Comparison of ENCODE assay signal across 9 cellular contexts in the genomic region with DNA sequence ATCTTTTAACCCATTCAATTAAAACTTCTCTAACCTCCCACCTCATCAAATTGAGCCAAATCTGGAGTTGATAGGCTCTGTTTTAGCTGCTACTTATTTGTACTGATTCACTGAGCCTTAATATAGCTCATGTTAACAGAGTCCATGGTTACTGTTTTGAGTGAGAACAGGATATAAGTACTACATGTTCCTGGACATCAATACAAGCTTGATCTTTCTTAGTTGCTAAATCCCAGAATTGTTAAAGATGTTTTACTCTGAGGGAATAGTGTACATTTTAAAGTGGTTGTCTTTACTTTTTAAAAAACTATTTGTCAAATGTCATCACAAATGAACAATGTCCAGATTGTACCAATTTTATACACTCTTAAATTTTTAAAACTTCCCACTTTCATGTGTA.
"Had no signal": no experiment of that assay in that cellular context is flagged by ENCODE, and none has a peak within 500 bp of the region (broad histone marks: within the 10 kb centered on the region; RNA-seq: fewer than 3 reads in every experiment).

No MANE protein-coding gene starts in this region.

- H3K36me3 ChIP-seq: HAP-1 had no signal

- H3K27ac ChIP-seq: GM23248, HL-60 had no signal

- H3K4me1 ChIP-seq: HAP-1 had no signal

- H3K9me3 ChIP-seq: HAP-1 had no signal

- ATAC-seq: HCT116, HepG2 had no signal

- H3K4me3 ChIP-seq: GM23248, HAP-1 had no signal

- DNase-seq: GM23248, GOT3, H7, HFFc6, KBM-7 had no signal
